13 cellular contexts compared by ENCODE assay signal in the genomic region with DNA sequence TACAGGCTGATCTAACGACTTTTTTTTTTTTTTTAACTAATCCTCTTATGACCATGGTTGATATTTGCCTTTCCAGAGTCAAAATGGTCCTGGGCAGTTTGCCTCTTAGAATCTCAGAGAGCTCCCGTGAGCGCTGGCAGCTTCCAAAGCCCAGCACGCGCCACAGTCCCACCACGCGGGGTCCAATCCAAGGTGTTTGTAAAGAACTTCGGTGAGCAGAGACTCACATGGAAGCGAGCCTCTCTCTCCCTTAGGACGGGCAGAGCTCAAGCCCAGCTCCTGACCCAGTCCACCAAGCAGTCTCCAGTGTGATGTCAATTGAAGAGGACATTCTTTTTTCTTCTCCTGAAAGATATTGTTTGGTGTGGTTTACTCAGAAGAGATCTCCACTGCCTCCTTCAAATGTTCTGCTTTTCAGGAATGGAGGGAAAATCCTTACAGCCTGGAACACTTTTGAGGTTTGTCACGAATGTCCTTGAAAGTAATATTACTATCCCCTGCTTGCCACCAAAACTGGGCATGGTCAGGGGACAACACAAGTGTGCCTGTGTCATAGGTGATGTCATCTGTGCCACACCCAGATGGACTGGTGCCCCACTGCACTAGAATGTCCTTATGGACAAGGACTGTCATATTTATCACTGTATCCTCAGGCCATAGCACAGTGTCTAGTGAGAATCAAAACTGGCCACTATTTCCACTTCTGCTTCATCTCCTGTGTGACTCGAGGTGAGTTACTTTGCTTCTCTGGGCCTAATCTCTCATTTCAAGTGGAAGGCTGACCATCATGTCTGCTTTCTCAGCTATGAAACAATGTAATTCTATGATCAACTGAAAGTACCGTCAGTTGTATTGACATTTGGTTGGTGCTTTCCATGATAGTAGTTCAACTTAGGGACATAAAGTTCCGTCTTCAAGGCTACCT.
DNase-seq lines count a peak whose midpoint lies in the region; ATAC-seq, FAIRE-seq and TF ChIP-seq lines count a peak whose summit lies in the region.
"Had no signal": no experiment of that assay in that cellular context is flagged by ENCODE, and none has a peak within 500 bp of the region (broad histone marks: within the 10 kb centered on the region; RNA-seq: fewer than 3 reads in every experiment).

No MANE protein-coding gene starts in this region.

- H3K18ac ChIP-seq in neuronal stem cell (ENCODE audit: low read length) = peak overlapping the region; percentile 41

- no peak overlapping the region for H4K8ac ChIP-seq in neuronal stem cell (ENCODE audit: low read depth, low read length)

- H2BK5ac ChIP-seq in neuronal stem cell (ENCODE audit: low read length) = no peak overlapping the region

- FAIRE-seq in K562 (lab: Jason Lieb, UNC) = peak; percentile 26

- H3K9me1 ChIP-seq in K562 (ENCODE audit: control insufficient read depth, insufficient read depth, low read length) = no peaks in the 10 kb centered on the region

- DNase-seq in heart left ventricle = no peak
- no peak for DNase-seq in Right ventricle myocardium inferior (ENCODE audit: missing footprints)
- no peak for DNase-seq in K562 (ENCODE audit: extremely low read depth in 1 of 4, low spot score in 3 of 4)
- no peak for DNase-seq in neuronal stem cell (ENCODE audit: low spot score)
- DNase-seq in NCI-H2196 treated with DMSO at 0.1 percent for 48 hours (lab: John Stamatoyannopoulos, UW; ENCODE audit: unreplicated experiment) = no peak
- no peak for DNase-seq in stimulated activated naive CD4-positive, alpha-beta T cell treated with Interleukin-2 at 50 U/mL for 16 hours (lab: John Stamatoyannopoulos, UW)
- DNase-seq: 8988T, AML-193, DMS53, GF-D8, H7 had no signal

- H3K23ac ChIP-seq in neuronal stem cell (ENCODE audit: low read depth, low read length, poor library complexity) = no peak overlapping the region

- H3K79me2 ChIP-seq in K562 (ENCODE audit: control insufficient read depth, insufficient read depth, low read length) = no peaks in the 10 kb centered on the region

- no peak overlapping the region for H4K91ac ChIP-seq in neuronal stem cell (ENCODE audit: low read depth, low read length, poor library complexity)

- H3K4ac ChIP-seq in neuronal stem cell (ENCODE audit: low read length) = no peak overlapping the region

- CTCF ChIA-PET in K562 (lab: Yijun Ruan, JAX; ENCODE audit: low intra/inter-chr PET ratio) = no interaction called here

- no peak overlapping the region for H2AK5ac ChIP-seq in neuronal stem cell (ENCODE audit: low read depth, low read length)

- H3K4me3 ChIP-seq in heart left ventricle (no peak overlapping the region), K562 (no peak overlapping the region), neuronal stem cell (ENCODE audit: low read length in 2 of 2) (no peak overlapping the region)
- H3K4me3 ChIP-seq: BLaER1 had no signal

- 90 to 97% (median 93%) methylated on average over 14 of the region's 14 CpGs for WGBS in heart left ventricle, 4 donors
- WGBS in K562 (ENCODE audit: insufficient coverage, low coverage, missing lambda C conversion rate) = 71% methylated on average over 14 of the region's 14 CpGs
- WGBS in neuronal stem cell (ENCODE audit: extremely low coverage in 2 of 2, insufficient read length in 2 of 2, insufficient replicate concordance in 1 of 2), 2 donors = no CpG with 5 or more reads among the region's 14 CpGs

- H2BK12ac ChIP-seq in neuronal stem cell (ENCODE audit: low read length) = no peak overlapping the region

- no peak overlapping the region for H2BK120ac ChIP-seq in neuronal stem cell (ENCODE audit: low read depth, low read length)

- H2BK15ac ChIP-seq in neuronal stem cell (ENCODE audit: low read length) = no peak overlapping the region

- no peak for TF ChIP-seq EP300 in K562 (IDR thresholded peaks at IDR 0.05; ENCODE audit: low read length)

- no peak for TF ChIP-seq RAD21 in K562 (CRISPR knock-in tag; conservative IDR thresholded peaks at IDR 0.05 in 1 of 2, IDR thresholded peaks at IDR 0.05 in 1 of 2)

- H3K79me1 ChIP-seq in neuronal stem cell (ENCODE audit: low read depth, low read length) = no peaks in the 10 kb centered on the region

- ATAC-seq in heart left ventricle (peak in 3 of 4 donors; percentile 38 to 57 (median 46)), Right ventricle myocardium inferior (no peak), K562 (peak; percentile 72), GM19452 (IDR thresholded peaks at IDR 0.05; ENCODE audit: unreplicated experiment) (no peak)

- H3K9ac ChIP-seq in K562 (ENCODE audit: insufficient read depth in 1 of 2, low read depth in 2 of 2, low read length in 2 of 2) (no peak overlapping the region), neuronal stem cell (ENCODE audit: low read depth, low read length, poor library complexity) (no peak overlapping the region)
- H3K9ac ChIP-seq: BLaER1 had no signal

- H3K9me3 ChIP-seq in heart left ventricle (no peaks in the 10 kb centered on the region), K562 (replicated peaks; ENCODE audit: control insufficient read depth, insufficient read depth, low read depth, low read length) (no peaks in the 10 kb centered on the region), neuronal stem cell (replicated peaks in 1 of 2; ENCODE audit: control insufficient read depth in 2 of 2, insufficient read depth in 1 of 2, low read depth in 1 of 2, low read length in 2 of 2) (no peaks in the 10 kb centered on the region)
- H3K9me3 ChIP-seq: BLaER1 had no signal

- no peak overlapping the region for H3K14ac ChIP-seq in neuronal stem cell (ENCODE audit: low read length)

- intact Hi-C loops in heart left ventricle (cut with DNase I) (no loop called here), Right ventricle myocardium inferior (cut with DNase I) (no loop called here), K562 (cut with micrococcal nuclease) (no loop called here)

- in situ Hi-C loops in K562 (cut with MboI) = no loop called here

- H3K27ac ChIP-seq in heart left ventricle (peak overlapping the region in 1 of 12 donors; percentile 17), K562 (ENCODE audit: extremely low read depth, low read depth, low read length) (no peak overlapping the region), neuronal stem cell (replicated peaks; ENCODE audit: low read length) (no peak overlapping the region)
- H3K27ac ChIP-seq: BLaER1 had no signal

- TF ChIP-seq POLR2A in heart left ventricle (IDR thresholded peaks at IDR 0.05) (no peak), K562 (conservative IDR thresholded peaks at IDR 0.05) (no peak)

- POLR2A ChIA-PET in K562 (lab: Yijun Ruan, JAX) = interaction anchor here (0.6 to 0.7 kb wide), 2 partner anchors 14 to 114 kb away, joined by 3 read pairs; no protein-coding TSS in a partner anchor

- H3K4me2 ChIP-seq in K562 (ENCODE audit: insufficient read depth, low read length) (no peak overlapping the region), neuronal stem cell (ENCODE audit: insufficient read depth, low read length, poor library complexity, severe bottlenecking) (no peak overlapping the region)
- H3K4me2 ChIP-seq: BLaER1 had no signal

- H3K27me3 ChIP-seq in heart left ventricle (no peaks in the 10 kb centered on the region), K562 (ENCODE audit: control insufficient read depth in 2 of 2, insufficient read depth in 2 of 2, low read length in 2 of 2) (no peaks in the 10 kb centered on the region), neuronal stem cell (ENCODE audit: control insufficient read depth in 3 of 3, insufficient read depth in 3 of 3, low read depth in 1 of 3, low read length in 3 of 3) (no peaks in the 10 kb centered on the region)
- H3K27me3 ChIP-seq: BLaER1 had no signal

- H4K20me1 ChIP-seq in K562 (replicated peaks; ENCODE audit: control insufficient read depth, insufficient read depth, low read length) = no peaks in the 10 kb centered on the region
- H4K20me1 ChIP-seq: BLaER1 had no signal

- peaks cover 0 to 29% (median 21%) of the 10 kb centered on the region in 12 donors for H3K4me1 ChIP-seq in heart left ventricle
- H3K4me1 ChIP-seq in K562 (replicated peaks in 1 of 2; ENCODE audit: control insufficient read depth in 2 of 2, insufficient read depth in 2 of 2, low read length in 2 of 2) = no peaks in the 10 kb centered on the region
- H3K4me1 ChIP-seq in neuronal stem cell (ENCODE audit: control insufficient read depth in 2 of 2, insufficient read depth in 1 of 2, low read depth in 1 of 2, low read length in 2 of 2) = no peaks in the 10 kb centered on the region

- no TSS peak for BruUV-seq in K562 (replicated peaks; lab: Mats Ljungman, UMichigan)

- no peak for TF ChIP-seq CTCF in heart left ventricle (IDR thresholded peaks at IDR 0.05)
- TF ChIP-seq CTCF in K562 (IDR thresholded peaks at IDR 0.05 in 2 of 3, conservative IDR thresholded peaks at IDR 0.05 in 1 of 3; ENCODE audit: insufficient read depth in 2 of 3, low read depth in 1 of 3, low read length in 3 of 3) = no peak

- H2AFZ ChIP-seq in K562 (ENCODE audit: low read depth, low read length) (no peak overlapping the region), neuronal stem cell (ENCODE audit: low read length) (no peak overlapping the region)

- H3K36me3 ChIP-seq in heart left ventricle (peaks cover 0 to 10% (median 0%) of the 10 kb centered on the region in 9 donors), K562 (ENCODE audit: control insufficient read depth, insufficient read depth, low read length) (no peaks in the 10 kb centered on the region), neuronal stem cell (replicated peaks in 1 of 2; ENCODE audit: control insufficient read depth in 2 of 2, insufficient read depth in 2 of 2, low read length in 2 of 2) (no peaks in the 10 kb centered on the region)
- H3K36me3 ChIP-seq: BLaER1 had no signal

TF ChIP-seq in K562, 482 proteins besides CTCF, POLR2A, EP300 and RAD21 (continues in another document):
- TF ChIP-seq JUN (IDR thresholded peaks at IDR 0.05; ENCODE audit: borderline replicate concordance, low read depth, low read length) (no peak), JUN (CRISPR knock-in tag; IDR thresholded peaks at IDR 0.05; ENCODE audit: borderline replicate concordance) (no peak), RBM25 (IDR thresholded peaks at IDR 0.05; ENCODE audit: low read depth, low read length, severe bottlenecking) (peak; percentile 65), NR2C2 (CRISPR knock-in tag; IDR thresholded peaks at IDR 0.05) (no peak), NR2C2 (tag; IDR thresholded peaks at IDR 0.05) (no peak), BCOR (IDR thresholded peaks at IDR 0.05) (0 out of 2 replicates have a peak, but pooled peaks have one; percentile 43), TARDBP (IDR thresholded peaks at IDR 0.05) (no peak), KDM5B (IDR thresholded peaks at IDR 0.05; ENCODE audit: insufficient replicate concordance, low read depth, low read length) (no peak), ZFP36 (IDR thresholded peaks at IDR 0.05; ENCODE audit: low read depth, low read length, partially characterized antibody) (peak; percentile 63)

Comparison
In these comparisons a context has a peak if more than half of its experiments do, and no peak if none do; other contexts are left out.
1. ATAC-seq: peak in heart left ventricle (3 of 4) and K562 (single experiment); none in Right ventricle myocardium inferior (single experiment) and GM19452 (single experiment).